34 cellular contexts compared by ENCODE assay signal in the genomic region with DNA sequence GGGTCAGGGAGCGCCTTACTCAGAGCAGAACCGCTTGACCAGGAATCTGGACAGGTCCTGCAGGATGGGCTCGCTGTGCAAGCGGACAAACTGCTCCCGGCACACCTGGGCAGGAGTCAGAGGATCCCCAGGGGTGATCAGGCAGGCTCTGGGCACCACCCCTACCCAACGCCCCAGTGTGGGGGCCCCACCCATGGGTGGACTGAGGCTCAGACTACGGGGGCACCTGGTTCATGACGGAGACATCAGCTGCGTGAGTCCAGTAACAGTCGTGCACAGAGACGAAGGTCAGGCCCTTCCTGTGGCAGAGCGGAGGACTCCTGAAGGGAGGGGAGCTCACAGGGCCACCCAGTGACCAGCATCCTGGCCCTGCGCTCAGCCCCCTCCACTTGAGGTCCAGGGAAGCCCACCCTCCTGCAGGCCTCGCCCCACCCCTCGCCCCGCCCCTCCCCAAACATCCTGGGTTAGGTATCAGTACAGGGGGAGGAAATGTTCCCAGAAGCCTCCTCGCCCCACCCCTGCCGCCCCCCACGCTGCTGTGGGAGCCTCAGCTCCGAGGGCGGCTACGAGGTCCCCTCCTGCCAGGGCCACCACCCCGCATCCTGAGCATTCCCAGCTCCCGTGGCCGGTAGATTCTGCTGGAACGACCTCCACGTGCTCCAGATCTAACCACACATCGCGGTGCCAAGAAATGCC. TPM values are rescaled to one million over a fixed set of nuclear protein-coding genes. Genes with fewer than 3 reads are reported as not detected.
"Had no signal": no experiment of that assay in that cellular context is flagged by ENCODE, and none has a peak within 500 bp of the region (broad histone marks: within the 10 kb centered on the region; RNA-seq: fewer than 3 reads in every experiment).

No MANE protein-coding gene starts in this region.

- H3K27me3 ChIP-seq: adrenal gland had no signal

- ATAC-seq: activated CD4-positive, alpha-beta T cell treated with anti-CD3 and anti-CD28 coated beads for 36 hours; activated T-helper 17 cell treated with anti-CD3 and anti-CD28 coated beads, Interleukin-2, amount 50 U/mL, for 72 hours; Panc1; Right ventricle myocardium inferior; T-cell had no signal

- H3K27ac ChIP-seq: adrenal gland, SK-N-MC, VCaP had no signal

- DNase-seq: activated CD4-positive, alpha-beta memory T cell treated with anti-CD3 and anti-CD28 coated beads, Interleukin-2, amount 10 ng/mL, durations not matched to agents 7 days and 5 days; activated CD4-positive, alpha-beta T cell treated with anti-CD3 and anti-CD28 coated beads for 36 hours; activated CD4-positive, alpha-beta T cell treated with anti-CD3 and anti-CD28 coated beads, Interleukin-2, amount 50 U/mL, for 1 hour; activated CD4-positive, CD25-positive, alpha-beta regulatory T cell; activated gamma-delta T cell; activated naive CD4-positive, alpha-beta T cell treated with anti-CD3 and anti-CD28 coated beads, Interleukin-2, amount 50 U/mL, for 16 hours; activated naive CD8-positive, alpha-beta T cell treated with anti-CD3 and anti-CD28 coated beads, Interleukin-2, amount 10 ng/mL, durations not matched to agents 7 days and 5 days; activated T-cell treated with anti-CD3 and anti-CD28 coated beads for 4 hours; activated T-cell treated with anti-CD3 and anti-CD28 coated beads, Interleukin-2, amount 50 U/mL, for 48 hours; adrenal gland; anterior cingulate cortex; cerebellar nuclear complex; NCI-H1092; NCI-H1417 treated with DMSO at 0.1 percent for 48 hours; NCI-H1694; NCI-H2029; NCI-H510A; NCI-H526 treated with DMSO at 0.1 percent for 48 hours; NCI-H82; NK-92 treated with Interleukin-12 subunit alpha and Interleukin-12 subunit beta, amount 100 ng/mL, for 24 hours; OCI-M1; RPMI8226; T-cell; T-helper 2 cell; T1000 had no signal

- H3K4me3 ChIP-seq: adrenal gland, SK-N-MC had no signal

- FAIRE-seq: TTC549 had no signal

- H3K9me3 ChIP-seq: adrenal gland had no signal

- H3K4me1 ChIP-seq: adrenal gland had no signal

RNA-seq across cellular contexts. Expression of a gene that starts 22.0 kb away (rescaled TPM):
- total RNA-seq: activated CD4-positive, alpha-beta memory T cell treated with anti-CD3 and anti-CD28 coated beads, Interleukin-2, amount 10 ng/mL, durations not matched to agents 7 days and 5 days; activated CD4-positive, alpha-beta T cell treated with anti-CD3 and anti-CD28 coated beads for 36 hours; activated CD8-positive, alpha-beta memory T cell treated with anti-CD3 and anti-CD28 coated beads for 36 hours; cardiac septum; MCF 10A; Right ventricle myocardium inferior had no signal
